Comparison of ENCODE assay signal across 15 cellular contexts in the genomic region with DNA sequence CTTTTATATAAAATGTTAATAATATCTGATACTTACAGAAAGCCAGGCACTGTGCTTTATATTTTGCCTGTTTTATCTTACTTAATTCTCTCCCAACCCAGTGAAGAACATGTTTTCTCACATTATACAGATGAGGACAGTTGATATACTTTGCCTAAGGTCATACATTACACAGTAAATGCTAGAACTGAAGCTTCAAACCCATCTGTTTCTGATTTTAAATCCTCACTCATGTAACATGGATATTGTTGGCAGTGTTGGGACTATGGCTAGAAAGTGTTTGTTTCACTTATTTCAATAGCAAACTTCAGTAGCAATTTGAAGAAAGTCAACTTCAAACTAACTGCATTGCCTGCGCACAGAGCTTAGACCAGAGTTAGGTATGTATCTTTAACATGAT.
"Had no signal": no experiment of that assay in that cellular context is flagged by ENCODE, and none has a peak within 500 bp of the region (broad histone marks: within the 10 kb centered on the region; RNA-seq: fewer than 3 reads in every experiment).

No MANE protein-coding gene starts in this region.

- DNase-seq: activated CD4-positive, alpha-beta T cell treated with anti-CD3 and anti-CD28 coated beads, Interleukin-2, amount 50 U/mL, for 4 hours; activated CD4-positive, CD25-positive, alpha-beta regulatory T cell treated with anti-CD3 and anti-CD28 coated beads, Interleukin-2, amount 50 U/mL, for 72 hours; activated naive CD4-positive, alpha-beta T cell; activated naive CD8-positive, alpha-beta T cell treated with anti-CD3 and anti-CD28 coated beads, Interleukin-2, amount 10 ng/mL, durations not matched to agents 7 days and 5 days; activated T-cell treated with anti-CD3 and anti-CD28 coated beads for 4 hours; aorta; cerebellar nuclear complex; effector memory CD4-positive, alpha-beta T cell; foreskin keratinocyte; midbrain; pancreas; stimulated activated CD4-positive, alpha-beta T cell treated with anti-CD3 and anti-CD28 coated beads, Interleukin-12 subunit alpha, Interleukin-12 subunit beta, amount 100 ng/mL, for 4 hours had no signal

- H3K36me3 Mint-ChIP-seq: activated naive CD8-positive, alpha-beta T cell treated with anti-CD3 and anti-CD28 coated beads, Interleukin-2, amount 10 ng/mL, durations not matched to agents 7 days and 5 days; stimulated activated effector memory CD8-positive, alpha-beta T cell treated with anti-CD3 and anti-CD28 coated beads, Interleukin-12 subunit alpha, Interleukin-12 subunit beta, amount 100 ng/mL, for 72 hours had no signal

- FAIRE-seq: pancreas had no signal

- H3K4me1 ChIP-seq: foreskin keratinocyte had no signal

- H3K27ac Mint-ChIP-seq: activated naive CD8-positive, alpha-beta T cell treated with anti-CD3 and anti-CD28 coated beads, Interleukin-2, amount 10 ng/mL, durations not matched to agents 7 days and 5 days; dendritic cell treated with granulocyte-macrophage colony-stimulating factor and Interleukin-4, amounts not matched to agents 40 ng/mL and 50 ng/mL, for 4 days; stimulated activated effector memory CD8-positive, alpha-beta T cell treated with anti-CD3 and anti-CD28 coated beads, Interleukin-12 subunit alpha, Interleukin-12 subunit beta, amount 100 ng/mL, for 72 hours had no signal

- ATAC-seq: foreskin keratinocyte; pancreas; stimulated activated effector memory CD8-positive, alpha-beta T cell treated with anti-CD3 and anti-CD28 coated beads, Interleukin-12 subunit alpha, Interleukin-12 subunit beta, amount 100 ng/mL, for 72 hours had no signal

- H3K36me3 ChIP-seq: pancreas had no signal

- H3K27me3 Mint-ChIP-seq: activated naive CD8-positive, alpha-beta T cell treated with anti-CD3 and anti-CD28 coated beads, Interleukin-2, amount 10 ng/mL, durations not matched to agents 7 days and 5 days; dendritic cell treated with granulocyte-macrophage colony-stimulating factor and Interleukin-4, amounts not matched to agents 40 ng/mL and 50 ng/mL, for 4 days had no signal

- H3K4me3 Mint-ChIP-seq: activated naive CD8-positive, alpha-beta T cell treated with anti-CD3 and anti-CD28 coated beads, Interleukin-2, amount 10 ng/mL, durations not matched to agents 7 days and 5 days; dendritic cell treated with granulocyte-macrophage colony-stimulating factor and Interleukin-4, amounts not matched to agents 40 ng/mL and 50 ng/mL, for 4 days; stimulated activated effector memory CD8-positive, alpha-beta T cell treated with anti-CD3 and anti-CD28 coated beads, Interleukin-12 subunit alpha, Interleukin-12 subunit beta, amount 100 ng/mL, for 72 hours had no signal

- H3K9me3 Mint-ChIP-seq: activated naive CD8-positive, alpha-beta T cell treated with anti-CD3 and anti-CD28 coated beads, Interleukin-2, amount 10 ng/mL, durations not matched to agents 7 days and 5 days; dendritic cell treated with granulocyte-macrophage colony-stimulating factor and Interleukin-4, amounts not matched to agents 40 ng/mL and 50 ng/mL, for 4 days; stimulated activated effector memory CD8-positive, alpha-beta T cell treated with anti-CD3 and anti-CD28 coated beads, Interleukin-12 subunit alpha, Interleukin-12 subunit beta, amount 100 ng/mL, for 72 hours had no signal

- H3K9me3 ChIP-seq: pancreas had no signal

- H3K27ac ChIP-seq: epithelial cell of prostate, foreskin keratinocyte, pancreas had no signal

- H3K27me3 ChIP-seq: foreskin keratinocyte, pancreas had no signal

- H3K4me3 ChIP-seq: pancreas had no signal
